Comparison of ENCODE assay signal across 12 cellular contexts in genomic region chr2:9318461-9319337, GRCh38.
A peak's percentile ranks its signal among the peaks of the same experiment; 100 is the strongest.
DNase-seq lines count a peak whose midpoint lies in the region; ATAC-seq and TF ChIP-seq lines count a peak whose summit lies in the region.
"Had no signal": no experiment of that assay in that cellular context is flagged by ENCODE, and none has a peak within 500 bp of the region (broad histone marks: within the 10 kb centered on the region; RNA-seq: fewer than 3 reads in every experiment).

No MANE protein-coding gene starts in this region.

- intact Hi-C loops in tibial artery (cut with DNase I; ENCODE audit: low total_unique reads), result no loop called here

- peak; percentile 30 for ATAC-seq in lung (ENCODE audit: insufficient read depth, low FRiP score)
- no peak for ATAC-seq in HG03457 (IDR thresholded peaks at IDR 0.05; ENCODE audit: unreplicated experiment)
- ATAC-seq: A549; stimulated activated naive CD8-positive, alpha-beta T cell treated with anti-CD3 and anti-CD28 coated beads, Interleukin-15, amount 100 ng/mL, for 72 hours had no signal

- peak overlapping the region in 1 of 2 donors; percentile 75 for H3K27ac ChIP-seq in lung (ENCODE audit: low read depth in 1 of 2, low read length in 1 of 2)
- H3K27ac ChIP-seq in tibial artery, result peak overlapping the region; percentile 50 to 59
- H3K27ac ChIP-seq: A549 had no signal

- no peaks in the 10 kb centered on the region for H3K27me3 ChIP-seq in lung (ENCODE audit: control insufficient read depth, insufficient read depth)
- no peaks in the 10 kb centered on the region for H3K27me3 ChIP-seq in tibial artery

- H3K4me1 ChIP-seq in lung (ENCODE audit: control insufficient read depth in 2 of 2, insufficient read depth in 2 of 2, low read length in 2 of 2) (peaks cover 0 to 5% of the 10 kb centered on the region in 2 donors), tibial artery (peaks cover 0 to 15% (median 12%) of the 10 kb centered on the region in 4 donors)
- H3K4me1 ChIP-seq: A549 had no signal

- TF ChIP-seq CTCF in epithelial cell of esophagus (IDR thresholded peaks at IDR 0.05; ENCODE audit: insufficient read depth, low read depth, low read length, missing control alignments) (no peak), lung (IDR thresholded peaks at IDR 0.05; ENCODE audit: control extremely low read depth, extremely low read depth) (no peak), tibial artery (IDR thresholded peaks at IDR 0.05) (no peak)

- 67 to 86% methylated on average over 29 of the region's 29 CpGs for WGBS in lung, 2 donors

- no peaks in the 10 kb centered on the region for H3K9me3 ChIP-seq in lung (ENCODE audit: control insufficient read depth in 2 of 2, insufficient read depth in 1 of 2, low read length in 1 of 2)
- H3K9me3 ChIP-seq in tibial artery, result no peaks in the 10 kb centered on the region
- H3K9me3 ChIP-seq: A549 had no signal

- H3K36me3 ChIP-seq in lung (ENCODE audit: control insufficient read depth in 2 of 2, insufficient read depth in 2 of 2, low read length in 2 of 2) (peaks cover 2 to 4% of the 10 kb centered on the region in 2 donors), tibial artery (peaks cover 5 to 12% (median 11%) of the 10 kb centered on the region in 3 donors)

- H3K4me3 ChIP-seq in epithelial cell of esophagus (ENCODE audit: low read length), result no peak overlapping the region
- no peak overlapping the region for H3K4me3 ChIP-seq in lung
- H3K4me3 ChIP-seq in tibial artery, result no peak overlapping the region
- H3K4me3 ChIP-seq: A549 had no signal

- DNase-seq in NCI-H146 (lab: John Stamatoyannopoulos, UW), result peak; percentile 8
- DNase-seq in NCI-H146 treated with DMSO at 0.1 percent for 48 hours (lab: John Stamatoyannopoulos, UW; ENCODE audit: unreplicated experiment), result no peak
- peak; percentile 25 for DNase-seq in epithelial cell of esophagus (ENCODE audit: low read depth)
- DNase-seq in lung (ENCODE audit: low spot score), result no peak
- DNase-seq in tibial artery, result peak; percentile 54 to 75
- no peak for DNase-seq in MV-4-11 (lab: John Stamatoyannopoulos, UW)
- DNase-seq in stimulated activated CD4-positive, alpha-beta T cell treated with anti-CD3 and anti-CD28 coated beads, Interleukin-2, amount 100 ng/mL, for 24 hours, result no peak
- DNase-seq: NCI-H187 treated with DMSO at 0.1 percent for 48 hours; RPMI8226; stimulated activated naive CD8-positive, alpha-beta T cell treated with anti-CD3 and anti-CD28 coated beads, Interleukin-15, amount 100 ng/mL, for 72 hours had no signal

Comparison
In these comparisons a context has a peak if more than half of its experiments do, and no peak if none do; other contexts are left out.
1. DNase-seq: peak in NCI-H146 (single experiment), epithelial cell of esophagus (single experiment) and tibial artery (2 of 2); none in NCI-H146 treated with DMSO at 0.1 percent for 48 hours (single experiment), lung (single experiment), MV-4-11 (single experiment) and stimulated activated CD4-positive, alpha-beta T cell treated with anti-CD3 and anti-CD28 coated beads, Interleukin-2, amount 100 ng/mL, for 24 hours (0 of 2).